ENCODE assay signal across 8 cellular contexts in the genomic region with DNA sequence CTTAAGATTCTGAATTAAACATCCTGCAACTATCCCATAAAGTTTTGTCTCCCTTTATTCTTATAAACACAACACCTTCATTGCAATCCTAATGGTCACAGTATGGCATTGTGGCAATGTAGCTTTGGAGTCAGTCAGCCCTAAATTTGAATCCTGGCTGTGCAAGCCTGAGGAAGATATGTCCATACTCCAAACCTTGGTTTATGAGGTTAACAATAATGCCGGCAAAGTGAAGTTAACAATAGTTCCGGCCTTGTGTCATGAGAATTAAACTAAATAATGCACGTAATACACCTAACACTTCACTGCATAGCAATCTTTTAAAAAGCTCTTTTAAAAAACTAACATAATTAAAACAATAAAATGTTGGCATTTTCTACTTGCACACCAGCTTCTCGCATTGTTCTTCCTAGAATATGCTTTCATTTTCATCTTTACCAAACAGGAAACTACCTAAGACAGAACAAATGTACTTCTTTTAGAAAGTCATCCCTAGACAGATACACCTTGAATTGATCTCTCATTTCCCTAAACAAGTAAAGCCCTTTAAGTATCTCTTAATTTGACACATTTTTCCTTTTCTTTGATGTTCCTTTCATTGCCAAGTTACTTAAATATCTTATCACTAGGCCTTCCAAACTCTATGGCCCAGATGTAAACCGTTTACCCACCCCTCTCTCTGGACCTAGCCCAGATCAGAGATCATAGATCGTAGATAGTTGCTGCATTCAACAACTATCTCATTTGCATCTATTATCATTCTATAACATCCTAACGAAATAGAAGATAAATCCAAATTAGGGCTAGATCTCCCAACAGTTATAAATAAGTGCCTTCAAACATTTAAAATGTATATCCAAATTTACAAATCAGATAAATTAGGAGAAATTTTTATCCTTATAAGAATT.
A peak's percentile ranks its signal among the peaks of the same experiment; 100 is the strongest.
DNase-seq lines count a peak whose midpoint lies in the region; ATAC-seq and TF ChIP-seq lines count a peak whose summit lies in the region.

No MANE protein-coding gene starts in this region.

- no peaks in the 10 kb centered on the region for H3K9me3 Mint-ChIP-seq in natural killer cell treated with Interleukin-12 subunit alpha and Interleukin-12 subunit beta and Interleukin-15 and Interleukin-18, amount 100 ng/mL, for 72 hours

- H3K4me3 ChIP-seq in Peyer's patch = peak overlapping the region; percentile 9 to 50 (median 26)

- DNase-seq in Peyer's patch (no peak), NCI-H1694 (lab: John Stamatoyannopoulos, UW) (no peak), middle frontal gyrus (ENCODE audit: extremely low spot score, low spot score) (no peak), SHP77 (lab: John Stamatoyannopoulos, UW) (no peak)
- no peak for DNase-seq in natural killer cell treated with Interleukin-12 subunit alpha and Interleukin-12 subunit beta and Interleukin-15 and Interleukin-18, amount 100 ng/mL, for 72 hours (ENCODE audit: low spot score)
- no peak for DNase-seq in activated effector memory CD4-positive, alpha-beta T cell treated with Interleukin-2 at 50 U/mL for 16 hours

- peak overlapping the region; percentile 82 for H3K4me3 Mint-ChIP-seq in natural killer cell treated with Interleukin-12 subunit alpha and Interleukin-12 subunit beta and Interleukin-15 and Interleukin-18, amount 100 ng/mL, for 72 hours

- peak in 1 of 2 donors; percentile 18 for TF ChIP-seq POLR2A in Peyer's patch (IDR thresholded peaks at IDR 0.05)

- peak overlapping the region; percentile 89 to 97 for H3K27ac Mint-ChIP-seq in natural killer cell treated with Interleukin-12 subunit alpha and Interleukin-12 subunit beta and Interleukin-15 and Interleukin-18, amount 100 ng/mL, for 72 hours

- H3K9me3 ChIP-seq in Peyer's patch = no peaks in the 10 kb centered on the region

- H3K27me3 ChIP-seq in Peyer's patch = no peaks in the 10 kb centered on the region

- no peaks in the 10 kb centered on the region for H3K36me3 Mint-ChIP-seq in natural killer cell treated with Interleukin-12 subunit alpha and Interleukin-12 subunit beta and Interleukin-15 and Interleukin-18, amount 100 ng/mL, for 72 hours

- H3K4me1 Mint-ChIP-seq in natural killer cell treated with Interleukin-12 subunit alpha and Interleukin-12 subunit beta and Interleukin-15 and Interleukin-18, amount 100 ng/mL, for 72 hours (ENCODE audit: low read depth in 2 of 2) = peaks cover 45 to 50% of the 10 kb centered on the region in 2 donors

- H3K4me1 ChIP-seq in Peyer's patch = peaks cover 4 to 57% (median 16%) of the 10 kb centered on the region in 4 donors

- peak overlapping the region; percentile 59 to 84 (median 71) for H3K27ac ChIP-seq in Peyer's patch

- no peaks in the 10 kb centered on the region for H3K36me3 ChIP-seq in Peyer's patch

- peak; percentile 89 for ATAC-seq in GM18867 (IDR thresholded peaks at IDR 0.05; ENCODE audit: unreplicated experiment)
- peak; percentile 83 for ATAC-seq in HG02610 (IDR thresholded peaks at IDR 0.05; ENCODE audit: unreplicated experiment)
- peak; percentile 75 to 80 for ATAC-seq in natural killer cell treated with Interleukin-12 subunit alpha and Interleukin-12 subunit beta and Interleukin-15 and Interleukin-18, amount 100 ng/mL, for 72 hours

- TF ChIP-seq CTCF in Peyer's patch (IDR thresholded peaks at IDR 0.05) = no peak

- no peaks in the 10 kb centered on the region for H3K27me3 Mint-ChIP-seq in natural killer cell treated with Interleukin-12 subunit alpha and Interleukin-12 subunit beta and Interleukin-15 and Interleukin-18, amount 100 ng/mL, for 72 hours
